In the genomic region with DNA sequence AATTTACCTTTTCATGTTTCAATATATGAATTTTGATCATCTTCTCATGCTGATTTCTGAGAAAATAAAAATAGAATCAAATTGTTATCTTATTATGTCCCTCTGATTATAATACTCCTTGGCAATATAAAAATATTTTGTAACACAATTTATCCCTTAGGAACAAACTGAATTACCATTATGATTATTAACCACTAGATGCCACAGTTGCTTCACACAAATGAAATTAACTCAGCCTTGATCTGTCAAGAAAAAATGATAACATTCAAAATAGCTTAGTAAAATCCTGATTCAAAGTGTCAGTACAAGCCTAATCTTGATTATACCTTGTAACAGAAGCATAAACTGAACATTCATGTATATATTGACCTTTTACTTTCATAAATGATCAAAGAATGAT, we compare ENCODE assay signal across 12 cellular contexts. TPM values are rescaled to one million over a fixed set of nuclear protein-coding genes. Genes with fewer than 3 reads are reported as not detected.
DNase-seq lines count a peak whose midpoint lies in the region; ATAC-seq, FAIRE-seq and TF ChIP-seq lines count a peak whose summit lies in the region.
"Had no signal": no experiment of that assay in that cellular context is flagged by ENCODE, and none has a peak within 500 bp of the region (broad histone marks: within the 10 kb centered on the region; RNA-seq: fewer than 3 reads in every experiment).

No MANE protein-coding gene starts in this region.

- H3K27me3 ChIP-seq in Loucy (ENCODE audit: insufficient read depth, low read length, poor library complexity, severe bottlenecking): no peaks in the 10 kb centered on the region
- H3K27me3 ChIP-seq in bronchial epithelial cell (ENCODE audit: control insufficient read depth, insufficient read depth, low read length): peaks cover 2% of the 10 kb centered on the region

- ATAC-seq in stimulated activated effector memory CD8-positive, alpha-beta T cell treated with anti-CD3 and anti-CD28 coated beads, Interleukin-12 subunit alpha, Interleukin-12 subunit beta, amount 100 ng/mL, for 72 hours: no peak
- ATAC-seq in HG03469 (IDR thresholded peaks at IDR 0.05; ENCODE audit: unreplicated experiment): no peak
- ATAC-seq: naive thymus-derived CD4-positive, alpha-beta T cell had no signal

- no peak overlapping the region for H2AFZ ChIP-seq in Loucy (ENCODE audit: low read length)

- H3K9me3 Mint-ChIP-seq in activated CD4-positive, alpha-beta memory T cell treated with anti-CD3 and anti-CD28 coated beads, Interleukin-2, amount 10 ng/mL, durations not matched to agents 7 days and 5 days: no peaks in the 10 kb centered on the region
- no peaks in the 10 kb centered on the region for H3K9me3 Mint-ChIP-seq in stimulated activated effector memory CD8-positive, alpha-beta T cell treated with anti-CD3 and anti-CD28 coated beads, Interleukin-12 subunit alpha, Interleukin-12 subunit beta, amount 100 ng/mL, for 72 hours
- H3K9me3 Mint-ChIP-seq: activated T-helper 1 cell treated with anti-CD3 and anti-CD28 coated beads, Interleukin-12 subunit alpha, Interleukin-12 subunit beta, Interleukin-2, Interleukin-4 antibody, amounts not matched to agents 30 ng/mL and 10 ng/mL and 1 ng/mL, durations not matched to agents 14 hours and 24 hours and 36 hours; T-helper 1 cell treated with Interleukin-12 subunit alpha and Interleukin-12 subunit beta and Interleukin-4 antibody, amounts not matched to agents 30 μg/mL and 1 μg/mL, for 36 hours had no signal

- no peak overlapping the region for H3K27ac Mint-ChIP-seq in activated CD4-positive, alpha-beta memory T cell treated with anti-CD3 and anti-CD28 coated beads, Interleukin-2, amount 10 ng/mL, durations not matched to agents 7 days and 5 days
- no peak overlapping the region for H3K27ac Mint-ChIP-seq in stimulated activated effector memory CD8-positive, alpha-beta T cell treated with anti-CD3 and anti-CD28 coated beads, Interleukin-12 subunit alpha, Interleukin-12 subunit beta, amount 100 ng/mL, for 72 hours
- H3K27ac Mint-ChIP-seq: activated T-helper 1 cell treated with anti-CD3 and anti-CD28 coated beads, Interleukin-12 subunit alpha, Interleukin-12 subunit beta, Interleukin-2, Interleukin-4 antibody, amounts not matched to agents 30 ng/mL and 10 ng/mL and 1 ng/mL, durations not matched to agents 14 hours and 24 hours and 36 hours; naive thymus-derived CD4-positive, alpha-beta T cell; T-helper 1 cell treated with Interleukin-12 subunit alpha and Interleukin-12 subunit beta and Interleukin-4 antibody, amounts not matched to agents 30 μg/mL and 1 μg/mL, for 36 hours had no signal

- H3K9me2 ChIP-seq in Loucy (replicated peaks; ENCODE audit: low read depth, low read length): no peaks in the 10 kb centered on the region

- H3K4me1 Mint-ChIP-seq in activated CD4-positive, alpha-beta memory T cell treated with anti-CD3 and anti-CD28 coated beads, Interleukin-2, amount 10 ng/mL, durations not matched to agents 7 days and 5 days: peaks cover 6% of the 10 kb centered on the region
- peaks cover 8% of the 10 kb centered on the region for H3K4me1 Mint-ChIP-seq in stimulated activated effector memory CD8-positive, alpha-beta T cell treated with anti-CD3 and anti-CD28 coated beads, Interleukin-12 subunit alpha, Interleukin-12 subunit beta, amount 100 ng/mL, for 72 hours

- H3K4me3 ChIP-seq in AG10803 (ENCODE audit: low read length) (no peak overlapping the region), Loucy (ENCODE audit: low read length, poor library complexity, severe bottlenecking) (no peak overlapping the region), bronchial epithelial cell (ENCODE audit: low read depth, low read length) (no peak overlapping the region)

- H3K4me1 ChIP-seq in Loucy (ENCODE audit: insufficient read depth, low read length, poor library complexity, severe bottlenecking): no peaks in the 10 kb centered on the region

- peak; percentile 58 for TF ChIP-seq CTCF in AG10803 (conservative IDR thresholded peaks at IDR 0.05; ENCODE audit: low read length)
- 0 out of 2 replicates have a peak, but pooled peaks have one; percentile 10 for TF ChIP-seq CTCF in Loucy (conservative IDR thresholded peaks at IDR 0.05; ENCODE audit: low read length)
- no peak for TF ChIP-seq CTCF in bronchial epithelial cell (IDR thresholded peaks at IDR 0.05; ENCODE audit: insufficient read depth, low read length, severe bottlenecking)

- DNase-seq in AG10803 (ENCODE audit: low read depth) (peak; percentile 45), bronchial epithelial cell (ENCODE audit: low read depth) (peak; percentile 42), lung microvascular endothelial cell (ENCODE audit: low read depth in 2 of 2) (peak; percentile 34 to 63), NCI-H510A treated with DMSO at 0.1 percent for 48 hours (lab: John Stamatoyannopoulos, UW) (no peak)
- no peak for DNase-seq in activated CD4-positive, alpha-beta memory T cell treated with anti-CD3 and anti-CD28 coated beads, Interleukin-2, amount 10 ng/mL, durations not matched to agents 7 days and 5 days
- DNase-seq in stimulated activated effector memory CD8-positive, alpha-beta T cell treated with anti-CD3 and anti-CD28 coated beads, Interleukin-12 subunit alpha, Interleukin-12 subunit beta, amount 100 ng/mL, for 72 hours (ENCODE audit: low spot score in 2 of 2): no peak
- DNase-seq: naive thymus-derived CD4-positive, alpha-beta T cell had no signal

- no peaks in the 10 kb centered on the region for H3F3A ChIP-seq in Loucy (ENCODE audit: low read depth)

- peaks cover 3% of the 10 kb centered on the region for H3K36me3 Mint-ChIP-seq in activated CD4-positive, alpha-beta memory T cell treated with anti-CD3 and anti-CD28 coated beads, Interleukin-2, amount 10 ng/mL, durations not matched to agents 7 days and 5 days (ENCODE audit: low read depth)
- no peaks in the 10 kb centered on the region for H3K36me3 Mint-ChIP-seq in stimulated activated effector memory CD8-positive, alpha-beta T cell treated with anti-CD3 and anti-CD28 coated beads, Interleukin-12 subunit alpha, Interleukin-12 subunit beta, amount 100 ng/mL, for 72 hours

- H3K9ac ChIP-seq in Loucy (ENCODE audit: low read depth, low read length, poor library complexity, severe bottlenecking): no peak overlapping the region

- H3K27me3 Mint-ChIP-seq in activated CD4-positive, alpha-beta memory T cell treated with anti-CD3 and anti-CD28 coated beads, Interleukin-2, amount 10 ng/mL, durations not matched to agents 7 days and 5 days: peaks cover 22% of the 10 kb centered on the region

- H3K4me2 ChIP-seq in Loucy (ENCODE audit: low read depth, low read length, poor library complexity, severe bottlenecking): no peak overlapping the region

- no peaks in the 10 kb centered on the region for H4K20me1 ChIP-seq in Loucy (ENCODE audit: insufficient read depth, low read length, poor library complexity, severe bottlenecking)

- H3K79me2 ChIP-seq in Loucy (ENCODE audit: insufficient read depth, low read length): no peaks in the 10 kb centered on the region

- no peak overlapping the region for H3K4me3 Mint-ChIP-seq in activated CD4-positive, alpha-beta memory T cell treated with anti-CD3 and anti-CD28 coated beads, Interleukin-2, amount 10 ng/mL, durations not matched to agents 7 days and 5 days
- H3K4me3 Mint-ChIP-seq in stimulated activated effector memory CD8-positive, alpha-beta T cell treated with anti-CD3 and anti-CD28 coated beads, Interleukin-12 subunit alpha, Interleukin-12 subunit beta, amount 100 ng/mL, for 72 hours: no peak overlapping the region
- H3K4me3 Mint-ChIP-seq: activated T-helper 1 cell treated with anti-CD3 and anti-CD28 coated beads, Interleukin-12 subunit alpha, Interleukin-12 subunit beta, Interleukin-2, Interleukin-4 antibody, amounts not matched to agents 30 ng/mL and 10 ng/mL and 1 ng/mL, durations not matched to agents 14 hours and 24 hours and 36 hours; naive thymus-derived CD4-positive, alpha-beta T cell; T-helper 1 cell treated with Interleukin-12 subunit alpha and Interleukin-12 subunit beta and Interleukin-4 antibody, amounts not matched to agents 30 μg/mL and 1 μg/mL, for 36 hours had no signal

- CTCF ChIA-PET in activated CD4-positive, alpha-beta memory T cell treated with anti-CD3 and anti-CD28 coated beads, Interleukin-2, amount 10 ng/mL, durations not matched to agents 7 days and 5 days (lab: Charles Lee): no interaction called here

- no peaks in the 10 kb centered on the region for H3K9me3 ChIP-seq in Loucy (ENCODE audit: insufficient read depth, low read depth, low read length)

- FAIRE-seq in bronchial epithelial cell (lab: Jason Lieb, UNC): no peak
- FAIRE-seq: GM19239 had no signal

- H3K36me3 ChIP-seq in Loucy (ENCODE audit: insufficient read depth, low read length) (no peaks in the 10 kb centered on the region), bronchial epithelial cell (ENCODE audit: control insufficient read depth, insufficient read depth, low read length) (no peaks in the 10 kb centered on the region)

- POLR2A ChIA-PET in activated CD4-positive, alpha-beta memory T cell treated with anti-CD3 and anti-CD28 coated beads, Interleukin-2, amount 10 ng/mL, durations not matched to agents 7 days and 5 days (lab: Charles Lee): no interaction called here

RNA-seq across cellular contexts. Expression of a gene that starts 4.8 kb away (rescaled TPM):
- total RNA-seq in bronchial epithelial cell (under 0.01 and 0.26 TPM in 2 replicates), lung microvascular endothelial cell (2.8 and 3.4 TPM in 2 replicates)
- not detected for total RNA-seq in activated CD4-positive, alpha-beta memory T cell treated with anti-CD3 and anti-CD28 coated beads, Interleukin-2, amount 10 ng/mL, durations not matched to agents 7 days and 5 days
- total RNA-seq: activated T-helper 1 cell treated with anti-CD3 and anti-CD28 coated beads, Interleukin-12 subunit alpha, Interleukin-12 subunit beta, Interleukin-2, Interleukin-4 antibody, amounts not matched to agents 30 ng/mL and 10 ng/mL and 1 ng/mL, durations not matched to agents 14 hours and 24 hours and 36 hours; naive thymus-derived CD4-positive, alpha-beta T cell had no signal

Comparison
In these comparisons a context has a peak if more than half of its experiments do, and no peak if none do; other contexts are left out.
1. DNase-seq: peak in AG10803 (single experiment), bronchial epithelial cell (single experiment) and lung microvascular endothelial cell (2 of 2); none in activated CD4-positive, alpha-beta memory T cell treated with anti-CD3 and anti-CD28 coated beads, Interleukin-2, amount 10 ng/mL, durations not matched to agents 7 days and 5 days (single experiment), NCI-H510A treated with DMSO at 0.1 percent for 48 hours (single experiment) and stimulated activated effector memory CD8-positive, alpha-beta T cell treated with anti-CD3 and anti-CD28 coated beads, Interleukin-12 subunit alpha, Interleukin-12 subunit beta, amount 100 ng/mL, for 72 hours (0 of 2).